In the genomic region with DNA sequence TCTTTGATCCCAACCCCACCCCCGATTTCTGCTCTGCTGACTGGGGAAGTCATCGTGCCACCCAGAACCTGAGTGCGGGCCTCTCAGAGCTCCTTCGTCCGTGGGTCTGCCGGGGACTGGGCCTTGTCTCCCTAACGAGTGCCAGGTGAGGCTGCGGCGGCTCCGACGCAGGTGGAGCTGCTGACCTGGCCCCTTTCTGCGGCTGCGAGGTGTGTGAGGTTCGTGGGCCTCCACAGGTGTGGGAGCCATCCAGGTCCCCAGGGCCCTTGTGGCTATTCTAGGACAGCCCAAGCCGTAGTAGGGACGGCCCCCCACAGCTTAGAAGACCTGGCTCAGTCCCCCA, we compare ENCODE assay signal across 1 cellular context.
TF ChIP-seq lines count a peak whose summit lies in the region.

No MANE protein-coding gene starts in this region.

TF ChIP-seq in HepG2, 621 proteins besides CTCF, POLR2A, EP300 and RAD21:
- TF ChIP-seq HNRNPLL (IDR thresholded peaks at IDR 0.05; ENCODE audit: low read depth, low read length, poor library complexity, severe bottlenecking) (no peak), RFXAP (CRISPR knock-in tag; IDR thresholded peaks at IDR 0.05; ENCODE audit: borderline replicate concordance) (no peak), REXO4 (CRISPR knock-in tag; IDR thresholded peaks at IDR 0.05; ENCODE audit: borderline replicate concordance) (no peak), ERF (CRISPR knock-in tag; IDR thresholded peaks at IDR 0.05) (no peak), ZNF546 (CRISPR knock-in tag; conservative IDR thresholded peaks at IDR 0.05) (no peak), HOMEZ (CRISPR knock-in tag; IDR thresholded peaks at IDR 0.05; ENCODE audit: low read depth) (no peak), ZNF607 (CRISPR knock-in tag; IDR thresholded peaks at IDR 0.05; ENCODE audit: borderline replicate concordance) (no peak), ZBTB7A (CRISPR knock-in tag; IDR thresholded peaks at IDR 0.05) (no peak), NR2F2 (IDR thresholded peaks at IDR 0.05; ENCODE audit: borderline replicate concordance, low read depth) (no peak), ATF5 (CRISPR knock-in tag; IDR thresholded peaks at IDR 0.05; ENCODE audit: low read depth) (no peak), KDM4B (CRISPR knock-in tag; IDR thresholded peaks at IDR 0.05) (no peak), DNMT1 (CRISPR knock-in tag; IDR thresholded peaks at IDR 0.05) (no peak), HCFC1 (IDR thresholded peaks at IDR 0.05; ENCODE audit: low read depth, low read length) (no peak)
